1 cellular context compared by ENCODE assay signal in the genomic region with DNA sequence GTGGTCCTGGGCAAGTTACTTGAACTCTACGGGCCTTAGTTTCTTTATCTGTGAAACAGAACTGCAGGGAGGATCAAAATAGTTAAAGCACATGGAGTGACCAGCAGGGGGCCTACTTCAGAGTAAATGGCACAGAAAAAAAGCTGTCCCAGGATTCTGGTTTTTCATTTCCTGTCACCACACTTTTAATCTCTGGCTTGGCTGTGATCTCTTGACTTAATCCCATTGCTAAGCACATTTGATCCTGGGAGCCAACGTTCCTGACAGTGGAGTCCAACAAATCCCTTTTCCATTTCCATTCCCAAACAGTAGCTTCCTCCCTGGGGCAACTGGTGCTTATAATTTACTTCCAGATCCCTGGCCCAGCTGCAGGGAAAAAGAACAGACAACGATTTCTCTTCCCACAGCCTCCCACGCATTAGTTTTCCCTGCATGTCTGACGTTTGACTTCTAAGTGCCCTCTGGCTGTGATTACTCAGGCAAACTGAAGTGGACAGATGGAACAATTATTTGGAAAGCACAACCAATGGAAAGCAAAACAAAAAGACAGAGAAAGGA.
TF ChIP-seq lines count a peak whose summit lies in the region.

No MANE protein-coding gene starts in this region.

TF ChIP-seq in endothelial cell of umbilical vein, 7 proteins besides CTCF, POLR2A, EP300 and RAD21:
- TF ChIP-seq GATA2 (IDR thresholded peaks at IDR 0.05; ENCODE audit: insufficient read depth, insufficient read length, low read depth, low read length) (no peak), JUN (IDR thresholded peaks at IDR 0.05; ENCODE audit: borderline replicate concordance, insufficient read depth, insufficient read length, low read depth) (no peak), POLR2AphosphoS5 (IDR thresholded peaks at IDR 0.05; ENCODE audit: insufficient read depth, low read depth, low read length) (no peak), EZH2 (IDR thresholded peaks at IDR 0.05; ENCODE audit: borderline replicate concordance, low read depth, low read length, severe bottlenecking) (no peak), FOS (IDR thresholded peaks at IDR 0.05; ENCODE audit: borderline replicate concordance, insufficient read depth, low read length) (no peak), MYC (IDR thresholded peaks at IDR 0.05; ENCODE audit: low read depth, low read length) (no peak)
- TF ChIP-seq, protein P1, sequence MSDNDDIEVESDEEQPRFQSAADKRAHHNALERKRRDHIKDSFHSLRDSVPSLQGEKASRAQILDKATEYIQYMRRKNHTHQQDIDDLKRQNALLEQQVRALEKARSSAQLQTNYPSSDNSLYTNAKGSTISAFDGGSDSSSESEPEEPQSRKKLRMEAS (IDR thresholded peaks at IDR 0.05; ENCODE audit: insufficient read depth, insufficient read length): no peak
